Comparison of ENCODE assay signal across 2 cellular contexts in the genomic region with DNA sequence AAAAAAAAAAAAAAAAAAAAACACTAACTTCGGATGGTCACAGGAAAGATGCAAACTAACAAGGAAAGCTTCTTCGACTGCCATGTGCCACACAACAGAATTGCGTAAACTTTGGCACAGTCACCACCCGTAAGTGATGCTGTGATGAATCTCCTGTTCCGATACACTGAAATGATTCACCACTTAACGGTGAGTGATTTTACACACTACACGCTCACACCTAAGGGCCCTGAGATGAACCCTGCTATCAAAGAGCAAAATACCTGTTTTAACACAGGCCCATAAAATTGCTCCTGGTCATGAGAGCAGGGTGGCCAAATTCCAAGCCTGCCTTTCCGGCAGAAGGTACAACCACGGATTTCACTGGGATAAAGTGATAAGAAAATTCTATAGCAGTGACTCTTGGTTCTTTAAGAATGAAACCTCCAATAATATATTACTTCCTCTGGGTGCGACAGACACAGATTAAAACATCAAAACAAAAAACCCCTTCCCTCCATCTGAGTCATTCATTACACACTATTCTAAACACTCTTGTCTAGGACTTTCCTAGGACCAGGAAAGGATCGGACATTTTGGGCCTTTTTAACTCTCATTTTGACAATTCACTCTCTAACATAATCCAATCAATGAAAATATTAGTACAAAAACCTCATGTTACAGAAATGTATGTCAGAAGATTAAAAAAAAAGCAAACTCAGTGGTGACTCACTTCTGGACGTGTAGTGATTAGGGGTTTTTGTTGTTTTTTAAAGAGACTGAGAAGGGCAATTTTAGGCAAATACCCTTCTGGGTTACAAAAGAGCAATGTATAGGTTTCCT.
TF ChIP-seq lines count a peak whose summit lies in the region.

No MANE protein-coding gene starts in this region.

TF ChIP-seq in IMR-90, 13 proteins besides CTCF, POLR2A, EP300 and RAD21 (continued from another document):
- TF ChIP-seq BHLHE40 (IDR thresholded peaks at IDR 0.05; ENCODE audit: low read depth, low read length) (peak; percentile 65), MAFK (IDR thresholded peaks at IDR 0.05; ENCODE audit: low read depth, low read length) (0 out of 2 replicates have a peak, but pooled peaks have one; percentile 1)
- TF ChIP-seq, protein P1, sequence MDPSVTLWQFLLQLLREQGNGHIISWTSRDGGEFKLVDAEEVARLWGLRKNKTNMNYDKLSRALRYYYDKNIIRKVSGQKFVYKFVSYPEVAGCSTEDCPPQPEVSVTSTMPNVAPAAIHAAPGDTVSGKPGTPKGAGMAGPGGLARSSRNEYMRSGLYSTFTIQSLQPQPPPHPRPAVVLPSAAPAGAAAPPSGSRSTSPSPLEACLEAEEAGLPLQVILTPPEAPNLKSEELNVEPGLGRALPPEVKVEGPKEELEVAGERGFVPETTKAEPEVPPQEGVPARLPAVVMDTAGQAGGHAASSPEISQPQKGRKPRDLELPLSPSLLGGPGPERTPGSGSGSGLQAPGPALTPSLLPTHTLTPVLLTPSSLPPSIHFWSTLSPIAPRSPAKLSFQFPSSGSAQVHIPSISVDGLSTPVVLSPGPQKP (IDR thresholded peaks at IDR 0.05; ENCODE audit: borderline replicate concordance, low read depth, low read length): no peak

TF ChIP-seq in liver, 16 proteins besides CTCF, POLR2A, EP300 and RAD21 (continued from another document):
- TF ChIP-seq, protein P2, sequence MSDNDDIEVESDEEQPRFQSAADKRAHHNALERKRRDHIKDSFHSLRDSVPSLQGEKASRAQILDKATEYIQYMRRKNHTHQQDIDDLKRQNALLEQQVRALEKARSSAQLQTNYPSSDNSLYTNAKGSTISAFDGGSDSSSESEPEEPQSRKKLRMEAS (IDR thresholded peaks at IDR 0.05): peak; percentile 30
- TF ChIP-seq JUND (IDR thresholded peaks at IDR 0.05) (peak in 1 of 2 donors; percentile 13), GABPA (IDR thresholded peaks at IDR 0.05 in 1 of 2, conservative IDR thresholded peaks at IDR 0.05 in 1 of 2) (no peak), RXRA (IDR thresholded peaks at IDR 0.05) (peak in 1 of 2 donors; percentile 16), TAF1 (conservative IDR thresholded peaks at IDR 0.05) (no peak)
